In the genomic region with DNA sequence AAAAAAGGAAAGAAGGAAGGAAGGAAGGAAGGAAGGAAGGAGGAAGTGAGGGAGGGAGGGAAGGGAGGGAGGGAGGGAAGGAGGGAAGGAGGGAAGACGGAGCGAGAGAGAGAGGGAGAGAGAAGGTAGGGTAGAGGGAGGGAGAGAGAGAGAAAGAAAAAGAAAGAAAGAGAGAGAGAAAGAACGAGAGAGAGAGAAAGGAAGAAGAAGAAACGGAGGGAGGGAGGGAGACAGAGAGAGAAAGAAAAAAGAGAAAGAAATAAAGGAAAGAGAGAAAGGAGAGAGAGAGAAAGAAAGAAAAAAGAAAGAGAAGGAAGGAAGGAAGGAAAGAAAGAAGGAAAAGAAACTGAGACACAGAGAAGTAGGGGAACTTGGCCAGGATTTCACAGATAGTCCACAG, we compare ENCODE assay signal across 9 cellular contexts. TPM values are rescaled to one million over a fixed set of nuclear protein-coding genes. Genes with fewer than 3 reads are reported as not detected.
"Had no signal": no experiment of that assay in that cellular context is flagged by ENCODE, and none has a peak within 500 bp of the region (broad histone marks: within the 10 kb centered on the region; RNA-seq: fewer than 3 reads in every experiment).

No MANE protein-coding gene starts in this region.

- H3K27ac ChIP-seq: HL-60, KMS-11 had no signal

- H3K36me3 Mint-ChIP-seq: IgD-negative memory B cell had no signal

- H3K4me2 ChIP-seq: KMS-11 had no signal

- DNase-seq: IMR-90, KBM-7, KG1 had no signal

- H3K4me3 Mint-ChIP-seq: IgD-negative memory B cell had no signal

- H3K27ac Mint-ChIP-seq: IgD-negative memory B cell had no signal

- H3K9ac ChIP-seq: KMS-11 had no signal

- FAIRE-seq: HTR-8/SVneo had no signal

RNA-seq across cellular contexts. Expression of gene SLC6A2, which starts 8.4 kb away (rescaled TPM):
- total RNA-seq: HT-29, HT1080, IMR-90 had no signal
- polyA plus RNA-seq: IgD-negative memory B cell, IMR-90 had no signal
